In genomic region chr7:1586827-1587705, GRCh38 we compare ENCODE assay signal across 1 cellular context.
TF ChIP-seq lines count a peak whose summit lies in the region.

No MANE protein-coding gene starts in this region.

TF ChIP-seq in H1, 55 proteins besides CTCF, POLR2A, EP300 and RAD21:
- no peak for TF ChIP-seq CREB1 (IDR thresholded peaks at IDR 0.05)
- TF ChIP-seq BACH1 (IDR thresholded peaks at IDR 0.05; ENCODE audit: low read length) = no peak
- TF ChIP-seq SIN3A (conservative IDR thresholded peaks at IDR 0.05 in 1 of 2, IDR thresholded peaks at IDR 0.05 in 1 of 2; ENCODE audit: low read depth in 1 of 2, low read length in 2 of 2) = no peak
- TF ChIP-seq HDAC6 (IDR thresholded peaks at IDR 0.05; ENCODE audit: low read depth, low read length) = no peak
